In genomic region chr3:138588445-138588844, GRCh38 we compare ENCODE assay signal across 34 cellular contexts.
"Had no signal": no experiment of that assay in that cellular context is flagged by ENCODE, and none has a peak within 500 bp of the region (broad histone marks: within the 10 kb centered on the region; RNA-seq: fewer than 3 reads in every experiment).

No MANE protein-coding gene starts in this region.

- H3K4me2 ChIP-seq: SK-N-SH had no signal

- DNase-seq: activated CD4-positive, alpha-beta T cell treated with anti-CD3 and anti-CD28 coated beads, Interleukin-2, amount 10 ng/mL, durations not matched to agents 24 days and 14 days; activated CD4-positive, alpha-beta T cell treated with anti-CD3 and anti-CD28 coated beads, Interleukin-2, amount 50 U/mL, for 4 hours; activated CD8-positive, alpha-beta T cell treated with anti-CD3 and anti-CD28 coated beads for 36 hours; activated effector memory CD4-positive, alpha-beta T cell treated with Interleukin-2 at 50 U/mL for 16 hours; activated naive CD4-positive, alpha-beta T cell treated with anti-CD3 and anti-CD28 coated beads, Interleukin-2, amount 10 ng/mL, durations not matched to agents 7 days and 5 days; activated naive CD8-positive, alpha-beta T cell treated with anti-CD3 and anti-CD28 coated beads, Interleukin-2, amount 50 U/mL, for 24 hours; activated T-cell treated with anti-CD3 and anti-CD28 coated beads, Interleukin-2, amount 50 U/mL, for 1 hour; anterior cingulate cortex; caudate nucleus; Kasumi-1; MM.1S; MV-4-11; NCI-H1092; NCI-H1436 treated with DMSO at 0.1 percent for 48 hours; NCI-H1694 treated with DMSO at 0.1 percent for 48 hours; NCI-H2029; NCI-H2171; NCI-H510A; NCI-H526; NCI-H748 treated with DMSO at 0.1 percent for 48 hours; NK-92 treated with Interleukin-12 subunit alpha and Interleukin-12 subunit beta, amount 100 ng/mL, for 24 hours; PC-3; Peyer's patch; RPMI8226; SHP77 treated with DMSO at 0.1 percent for 48 hours; SK-N-SH had no signal

- H3K9me3 Mint-ChIP-seq: activated CD8-positive, alpha-beta T cell treated with anti-CD3 and anti-CD28 coated beads for 36 hours; activated naive CD4-positive, alpha-beta T cell treated with anti-CD3 and anti-CD28 coated beads, Interleukin-2, amount 10 ng/mL, durations not matched to agents 7 days and 5 days; activated naive CD8-positive, alpha-beta T cell treated with anti-CD3 and anti-CD28 coated beads, Interleukin-2, amount 50 U/mL, for 24 hours; T-helper 1 cell treated with Interleukin-12 subunit alpha and Interleukin-12 subunit beta and Interleukin-4 antibody, amounts not matched to agents 30 μg/mL and 1 μg/mL, for 36 hours; T-helper 2 cell treated with Interferon-gamma antibody and Interleukin-4, amounts not matched to agents 5 μg/mL and 100 μg/mL, for 36 hours had no signal

- H3K36me3 ChIP-seq: Peyer's patch had no signal

- H3K4me3 ChIP-seq: Peyer's patch, SJSA1 had no signal

- H3K27me3 Mint-ChIP-seq: activated CD8-positive, alpha-beta T cell treated with anti-CD3 and anti-CD28 coated beads for 36 hours; activated naive CD4-positive, alpha-beta T cell treated with anti-CD3 and anti-CD28 coated beads, Interleukin-2, amount 10 ng/mL, durations not matched to agents 7 days and 5 days; activated naive CD8-positive, alpha-beta T cell; activated naive CD8-positive, alpha-beta T cell treated with anti-CD3 and anti-CD28 coated beads, Interleukin-2, amount 50 U/mL, for 24 hours; brain had no signal

- H3K4me1 ChIP-seq: SJSA1 had no signal

- ATAC-seq: activated CD8-positive, alpha-beta T cell treated with anti-CD3 and anti-CD28 coated beads for 36 hours; activated naive CD8-positive, alpha-beta T cell treated with anti-CD3 and anti-CD28 coated beads, Interleukin-2, amount 50 U/mL, for 24 hours; PC-3 had no signal

- FAIRE-seq: bronchial epithelial cell, TTC549 had no signal

- H3K9me3 ChIP-seq: Peyer's patch, SJSA1 had no signal

- H3K4me3 Mint-ChIP-seq: activated CD4-positive, alpha-beta T cell treated with anti-CD3 and anti-CD28 coated beads, Interleukin-2, amount 10 ng/mL, durations not matched to agents 24 days and 14 days; activated CD8-positive, alpha-beta T cell treated with anti-CD3 and anti-CD28 coated beads for 36 hours; activated naive CD4-positive, alpha-beta T cell treated with anti-CD3 and anti-CD28 coated beads, Interleukin-2, amount 10 ng/mL, durations not matched to agents 7 days and 5 days; activated naive CD8-positive, alpha-beta T cell; activated naive CD8-positive, alpha-beta T cell treated with anti-CD3 and anti-CD28 coated beads, Interleukin-2, amount 50 U/mL, for 24 hours; activated T-helper 1 cell treated with anti-CD3 and anti-CD28 coated beads, Interleukin-12 subunit alpha, Interleukin-12 subunit beta, Interleukin-2, Interleukin-4 antibody, amounts not matched to agents 30 ng/mL and 10 ng/mL and 1 ng/mL, durations not matched to agents 14 hours and 24 hours and 36 hours; brain; T-helper 1 cell treated with Interleukin-12 subunit alpha and Interleukin-12 subunit beta and Interleukin-4 antibody, amounts not matched to agents 30 μg/mL and 1 μg/mL, for 36 hours; T-helper 2 cell treated with Interferon-gamma antibody and Interleukin-4, amounts not matched to agents 5 μg/mL and 100 μg/mL, for 36 hours had no signal

- H3K27me3 ChIP-seq: Peyer's patch, SJSA1 had no signal

- H3K27ac Mint-ChIP-seq: activated CD4-positive, alpha-beta T cell treated with anti-CD3 and anti-CD28 coated beads, Interleukin-2, amount 10 ng/mL, durations not matched to agents 24 days and 14 days; activated CD8-positive, alpha-beta T cell treated with anti-CD3 and anti-CD28 coated beads for 36 hours; activated naive CD4-positive, alpha-beta T cell treated with anti-CD3 and anti-CD28 coated beads, Interleukin-2, amount 10 ng/mL, durations not matched to agents 7 days and 5 days; activated naive CD8-positive, alpha-beta T cell; activated naive CD8-positive, alpha-beta T cell treated with anti-CD3 and anti-CD28 coated beads, Interleukin-2, amount 50 U/mL, for 24 hours; activated T-helper 1 cell treated with anti-CD3 and anti-CD28 coated beads, Interleukin-12 subunit alpha, Interleukin-12 subunit beta, Interleukin-2, Interleukin-4 antibody, amounts not matched to agents 30 ng/mL and 10 ng/mL and 1 ng/mL, durations not matched to agents 14 hours and 24 hours and 36 hours; brain; T-helper 1 cell treated with Interleukin-12 subunit alpha and Interleukin-12 subunit beta and Interleukin-4 antibody, amounts not matched to agents 30 μg/mL and 1 μg/mL, for 36 hours; T-helper 2 cell treated with Interferon-gamma antibody and Interleukin-4, amounts not matched to agents 5 μg/mL and 100 μg/mL, for 36 hours had no signal

- H3K27ac ChIP-seq: Peyer's patch, SJSA1 had no signal

- H3K9ac ChIP-seq: SK-N-SH had no signal
